Comparison of ENCODE assay signal across 8 cellular contexts in genomic region chr1:54944610-54945392, GRCh38. TPM values are rescaled to one million over a fixed set of nuclear protein-coding genes. Genes with fewer than 3 reads are reported as not detected.
DNase-seq lines count a peak whose midpoint lies in the region; ATAC-seq, FAIRE-seq and TF ChIP-seq lines count a peak whose summit lies in the region.

No MANE protein-coding gene starts in this region.

- DNase-seq in Daoy (ENCODE audit: low read depth) (peak; percentile 80), NCI-H2227 (lab: John Stamatoyannopoulos, UW; ENCODE audit: unreplicated experiment) (peak; percentile 81), activated B cell treated with CpG ODN at 0.5 μM for 24 hours (peak; percentile 23), keratinocyte (ENCODE audit: low read depth, low spot score) (peak; percentile 72)
- peak; percentile 34 to 44 for DNase-seq in central memory CD8-positive, alpha-beta T cell (ENCODE audit: low spot score in 2 of 2)
- peak; percentile 77 for DNase-seq in stimulated activated CD4-positive, alpha-beta T cell treated with anti-CD3 and anti-CD28 coated beads, Interleukin-15, amount 100 ng/mL, for 24 hours

- no peaks in the 10 kb centered on the region for H3K9me3 ChIP-seq in keratinocyte (ENCODE audit: control insufficient read depth, low read depth, low read length)

- H3K9ac ChIP-seq in keratinocyte (ENCODE audit: control insufficient read depth, extremely low read depth, insufficient read depth, low read length): no peak overlapping the region

- peak; percentile 83 for FAIRE-seq in keratinocyte (lab: Jason Lieb, UNC)

- no peak overlapping the region for H3K27ac Mint-ChIP-seq in activated B cell treated with CpG ODN at 0.5 μM for 24 hours
- H3K27ac Mint-ChIP-seq in central memory CD8-positive, alpha-beta T cell (ENCODE audit: low read depth): no peak overlapping the region

- H3K4me3 ChIP-seq in keratinocyte (ENCODE audit: control insufficient read depth in 2 of 3, extremely low read depth in 1 of 3, insufficient read depth in 2 of 3, low read depth in 1 of 3, low read length in 3 of 3): peak overlapping the region in 1 of 3 experiments; percentile 58

- no peaks in the 10 kb centered on the region for H4K20me1 ChIP-seq in keratinocyte (ENCODE audit: control insufficient read depth, extremely low read depth, insufficient read depth, low read length)

- H3K27me3 ChIP-seq in keratinocyte (ENCODE audit: control insufficient read depth, extremely low read depth, insufficient read depth, low read length): no peaks in the 10 kb centered on the region

- peaks cover 2% of the 10 kb centered on the region for H3K27me3 Mint-ChIP-seq in activated B cell treated with CpG ODN at 0.5 μM for 24 hours
- H3K27me3 Mint-ChIP-seq in central memory CD8-positive, alpha-beta T cell: peaks cover 16% of the 10 kb centered on the region

- intact Hi-C loops in activated B cell treated with CpG ODN at 0.5 μM for 24 hours (cut with micrococcal nuclease): loop anchor here (1.0 to 2.0 kb wide), 3 partner anchors 52 to 1640 kb away; no protein-coding TSS in a partner anchor

- peaks cover 5% of the 10 kb centered on the region for H3K4me1 Mint-ChIP-seq in activated B cell treated with CpG ODN at 0.5 μM for 24 hours
- H3K4me1 Mint-ChIP-seq in central memory CD8-positive, alpha-beta T cell: peaks cover 17% of the 10 kb centered on the region

- no peaks in the 10 kb centered on the region for H3K79me2 ChIP-seq in keratinocyte (ENCODE audit: control insufficient read depth, insufficient read depth, low read length)

- peaks cover 12% of the 10 kb centered on the region for H3K4me1 ChIP-seq in keratinocyte (ENCODE audit: control insufficient read depth, extremely low read depth, insufficient read depth, low read length)

- no peaks in the 10 kb centered on the region for H3K36me3 ChIP-seq in keratinocyte (ENCODE audit: control insufficient read depth in 2 of 2, extremely low read depth in 1 of 2, insufficient read depth in 2 of 2, low read length in 2 of 2)

- peak overlapping the region; percentile 57 for H3K4me2 ChIP-seq in keratinocyte (ENCODE audit: control insufficient read depth, extremely low read depth, insufficient read depth, low read depth, low read length)

- peak; percentile 51 for ATAC-seq in HG02870 (IDR thresholded peaks at IDR 0.05; ENCODE audit: unreplicated experiment)
- peak; percentile 54 for ATAC-seq in activated B cell treated with CpG ODN at 0.5 μM for 24 hours (ENCODE audit: low read depth)
- no peak for ATAC-seq in central memory CD8-positive, alpha-beta T cell (replicated peaks; ENCODE audit: extremely low read depth, poor library complexity, severe bottlenecking)
- no peak for ATAC-seq in HG03095 (IDR thresholded peaks at IDR 0.05; ENCODE audit: unreplicated experiment)

- POLR2A ChIA-PET in activated B cell treated with CpG ODN at 0.5 μM for 24 hours (lab: Charles Lee): no interaction called here

- no peaks in the 10 kb centered on the region for H3K9me1 ChIP-seq in keratinocyte (ENCODE audit: control insufficient read depth, extremely low read depth, insufficient read depth, low read length)

- no peak overlapping the region for H3K27ac ChIP-seq in keratinocyte (ENCODE audit: control insufficient read depth, insufficient read depth, low read length)

- dilution Hi-C loops in keratinocyte (cut with MboI; ENCODE audit: extremely low pct_ligation_motif_present, low sequenced_read_pairs): no loop called here

- no peak overlapping the region for H3K4me3 Mint-ChIP-seq in activated B cell treated with CpG ODN at 0.5 μM for 24 hours
- no peak overlapping the region for H3K4me3 Mint-ChIP-seq in central memory CD8-positive, alpha-beta T cell

- CTCF ChIA-PET in activated B cell treated with CpG ODN at 0.5 μM for 24 hours (lab: Charles Lee): interaction anchor here (0.6 to 2.8 kb wide), 15 partner anchors 10 to 1876 kb away, joined by 3 to 30 read pairs (median 4); partner anchors contain the start of gene BSND

- H2AFZ ChIP-seq in keratinocyte (ENCODE audit: control insufficient read depth, low read length): peak overlapping the region; percentile 4

- TF ChIP-seq CTCF in activated B cell treated with CpG ODN at 0.5 μM for 24 hours (IDR thresholded peaks at IDR 0.05) (no peak), keratinocyte (optimal IDR thresholded peaks at IDR 0.05 in 1 of 3, IDR thresholded peaks at IDR 0.05 in 1 of 3, conservative IDR thresholded peaks at IDR 0.05 in 1 of 3; ENCODE audit: extremely low read depth in 1 of 3, insufficient read depth in 2 of 3, low read length in 3 of 3) (peak; percentile 75 to 84 (median 82))

- H3K36me3 Mint-ChIP-seq in activated B cell treated with CpG ODN at 0.5 μM for 24 hours (ENCODE audit: low read depth): no peaks in the 10 kb centered on the region
- peaks cover 1% of the 10 kb centered on the region for H3K36me3 Mint-ChIP-seq in central memory CD8-positive, alpha-beta T cell (ENCODE audit: insufficient read depth)

- no peaks in the 10 kb centered on the region for H3K9me3 Mint-ChIP-seq in activated B cell treated with CpG ODN at 0.5 μM for 24 hours
- H3K9me3 Mint-ChIP-seq in central memory CD8-positive, alpha-beta T cell: no peaks in the 10 kb centered on the region

RNA-seq across cellular contexts. Expression of gene TMEM61, which starts 35.6 kb away (rescaled TPM):
- total RNA-seq in Daoy (2014; rRNA removed; shearing (Covaris generic)): not detected in 2 replicates
- total RNA-seq in activated B cell treated with CpG ODN at 0.5 μM for 24 hours: not detected in 2 replicates
- 0.49 to 1.1 TPM (median 1.0 TPM) in 3 replicates for polyA plus RNA-seq in keratinocyte
- polyA plus RNA-seq in keratinocyte (2011; ENCODE audit: low read depth): 0.65 TPM
- polyA plus RNA-seq in keratinocyte (2011; cell fraction: cytosol; rRNA removed): 0.69 and 1.9 TPM in 2 replicates
- 1.2 and 1.8 TPM in 2 replicates for polyA plus RNA-seq in keratinocyte (2011; cell fraction: nucleus; rRNA removed)
- polyA plus RNA-seq in keratinocyte (2012; ENCODE audit: low replicate concordance): 1.3 and 1.4 TPM in 2 replicates
- polyA minus RNA-seq in keratinocyte: 0.32 to 0.36 TPM in 2 of 3 replicates, not detected in the other
- 2.5 TPM for polyA minus RNA-seq in keratinocyte (2011; cell fraction: cytosol; rRNA and poly(A)+ RNA removed)
- 0.53 and 0.93 TPM in 2 replicates for polyA minus RNA-seq in keratinocyte (2011; cell fraction: nucleus; rRNA and poly(A)+ RNA removed)

RNA-seq across cellular contexts. Expression of gene BSND, which starts 53.9 kb away (rescaled TPM):
- not detected in 2 replicates for total RNA-seq in Daoy (2014; rRNA removed; shearing (Covaris generic))
- total RNA-seq in activated B cell treated with CpG ODN at 0.5 μM for 24 hours: 0.05 TPM in 1 of 2 replicates, not detected in the other
- not detected in 3 replicates for polyA plus RNA-seq in keratinocyte
- polyA plus RNA-seq in keratinocyte (2011; ENCODE audit: low read depth): not detected
- polyA plus RNA-seq in keratinocyte (2011; cell fraction: cytosol; rRNA removed): not detected in 2 replicates
- not detected in 2 replicates for polyA plus RNA-seq in keratinocyte (2011; cell fraction: nucleus; rRNA removed)
- not detected in 2 replicates for polyA plus RNA-seq in keratinocyte (2012; ENCODE audit: low replicate concordance)
- not detected in 3 replicates for polyA minus RNA-seq in keratinocyte
- not detected for polyA minus RNA-seq in keratinocyte (2011; cell fraction: cytosol; rRNA and poly(A)+ RNA removed)
- polyA minus RNA-seq in keratinocyte (2011; cell fraction: nucleus; rRNA and poly(A)+ RNA removed): not detected in 2 replicates

RNA-seq across cellular contexts. Expression of gene DHCR24, which starts 57.8 kb away (rescaled TPM):
- total RNA-seq in Daoy (2014; rRNA removed; shearing (Covaris generic)): 91.9 and 121 TPM in 2 replicates
- 49.0 and 55.0 TPM in 2 replicates for total RNA-seq in activated B cell treated with CpG ODN at 0.5 μM for 24 hours
- 363 to 515 TPM (median 434 TPM) in 3 replicates for polyA plus RNA-seq in keratinocyte
- 72.5 TPM for polyA plus RNA-seq in keratinocyte (2011; ENCODE audit: low read depth)
- 267 and 283 TPM in 2 replicates for polyA plus RNA-seq in keratinocyte (2011; cell fraction: cytosol; rRNA removed)
- 731 and 733 TPM in 2 replicates for polyA plus RNA-seq in keratinocyte (2011; cell fraction: nucleus; rRNA removed)
- polyA plus RNA-seq in keratinocyte (2012; ENCODE audit: low replicate concordance): 262 and 434 TPM in 2 replicates
- polyA minus RNA-seq in keratinocyte: 1,082 to 2,772 TPM (median 1,362 TPM) in 3 replicates
- 743 TPM for polyA minus RNA-seq in keratinocyte (2011; cell fraction: cytosol; rRNA and poly(A)+ RNA removed)
- 1,029 and 1,296 TPM in 2 replicates for polyA minus RNA-seq in keratinocyte (2011; cell fraction: nucleus; rRNA and poly(A)+ RNA removed)

Comparison
In these comparisons a context has a peak if more than half of its experiments do, and no peak if none do; other contexts are left out.
1. DNase-seq: peak in every context shown above with its lines; median percentile 81 in NCI-H2227; 80 in Daoy; 77 in stimulated activated CD4-positive, alpha-beta T cell treated with anti-CD3 and anti-CD28 coated beads, Interleukin-15, amount 100 ng/mL, for 24 hours; 72 in keratinocyte; 39 in central memory CD8-positive, alpha-beta T cell; 23 in activated B cell treated with CpG ODN at 0.5 μM for 24 hours.
2. ATAC-seq: peak in HG02870 (single experiment) and activated B cell treated with CpG ODN at 0.5 μM for 24 hours (single experiment); none in central memory CD8-positive, alpha-beta T cell (single experiment) and HG03095 (single experiment).